1 cellular context compared by ENCODE assay signal in genomic region chr20:32535953-32536823, GRCh38.
A peak's percentile ranks its signal among the peaks of the same experiment; 100 is the strongest.
TF ChIP-seq lines count a peak whose summit lies in the region.

No MANE protein-coding gene starts in this region.

TF ChIP-seq in HEK293, 187 proteins besides CTCF, POLR2A, EP300 and RAD21 (continued from another document):
- TF ChIP-seq HIC1 (tag by site-specific recombination; IDR thresholded peaks at IDR 0.05) (no peak), ZBTB7A (tag by site-specific recombination; IDR thresholded peaks at IDR 0.05; ENCODE audit: low read depth) (no peak), ZNF530 (tag by site-specific recombination; IDR thresholded peaks at IDR 0.05; ENCODE audit: low read depth) (no peak), ZNF121 (tag by site-specific recombination; IDR thresholded peaks at IDR 0.05) (no peak), ZNF830 (tag by site-specific recombination; IDR thresholded peaks at IDR 0.05; ENCODE audit: low read depth) (no peak), ZNF114 (tag by site-specific recombination; IDR thresholded peaks at IDR 0.05) (no peak), ZNF843 (tag by site-specific recombination; IDR thresholded peaks at IDR 0.05) (no peak), KLF8 (tag by site-specific recombination; IDR thresholded peaks at IDR 0.05) (no peak), ZNF777 (tag by site-specific recombination; IDR thresholded peaks at IDR 0.05; ENCODE audit: borderline replicate concordance) (no peak), ZNF48 (tag by site-specific recombination; IDR thresholded peaks at IDR 0.05) (no peak), ZNF76 (tag by site-specific recombination; IDR thresholded peaks at IDR 0.05; ENCODE audit: borderline replicate concordance, low read depth) (no peak), ZBTB48 (tag by site-specific recombination; IDR thresholded peaks at IDR 0.05) (no peak), SCRT1 (tag by site-specific recombination; IDR thresholded peaks at IDR 0.05; ENCODE audit: borderline replicate concordance) (no peak), ZNF302 (tag by site-specific recombination; IDR thresholded peaks at IDR 0.05; ENCODE audit: low read depth) (no peak), SP7 (tag by site-specific recombination; IDR thresholded peaks at IDR 0.05) (no peak; the same call in 1 of the 2 replicates), FEZF1 (tag by site-specific recombination; IDR thresholded peaks at IDR 0.05) (no peak), ZNF146 (tag by site-specific recombination; IDR thresholded peaks at IDR 0.05) (no peak), ZFP37 (tag by site-specific recombination; IDR thresholded peaks at IDR 0.05) (no peak), GLI2 (tag by site-specific recombination; IDR thresholded peaks at IDR 0.05; ENCODE audit: borderline replicate concordance, low read depth) (no peak), ZNF133 (tag by site-specific recombination; IDR thresholded peaks at IDR 0.05) (no peak), YY2 (tag by site-specific recombination; IDR thresholded peaks at IDR 0.05) (no peak), ZBTB8A (tag by site-specific recombination; IDR thresholded peaks at IDR 0.05) (peak; percentile 55; the same call in 1 of the 2 replicates), ZNF660 (tag by site-specific recombination; IDR thresholded peaks at IDR 0.05) (no peak), PRDM4 (tag by site-specific recombination; IDR thresholded peaks at IDR 0.05) (no peak), ELK4 (IDR thresholded peaks at IDR 0.05; ENCODE audit: borderline replicate concordance, low read depth, low read length) (no peak), PRDM6 (tag by site-specific recombination; IDR thresholded peaks at IDR 0.05) (no peak), HOXC10 (CRISPR knock-in tag; IDR thresholded peaks at IDR 0.05) (no peak), ZNF324 (tag by site-specific recombination; IDR thresholded peaks at IDR 0.05) (no peak)
